In the genomic region with DNA sequence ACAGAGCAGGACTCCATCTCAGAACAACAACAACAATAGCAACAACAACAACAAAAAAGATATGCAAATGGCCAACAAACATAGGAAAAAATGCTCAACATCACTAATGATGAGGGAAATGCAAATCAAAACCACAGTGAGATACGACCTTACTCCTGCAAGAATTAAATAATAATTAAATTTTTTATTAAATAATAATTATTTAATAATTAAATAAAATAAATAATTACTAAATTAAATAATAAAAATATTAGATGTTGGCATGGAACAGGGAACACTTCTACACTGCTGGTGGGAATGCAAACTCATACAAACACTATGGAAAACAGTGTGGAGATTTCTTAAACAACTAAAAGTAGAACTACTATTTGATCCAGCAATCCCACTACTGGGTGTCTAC, we compare ENCODE assay signal across 7 cellular contexts.
"Had no signal": no experiment of that assay in that cellular context is flagged by ENCODE, and none has a peak within 500 bp of the region (broad histone marks: within the 10 kb centered on the region; RNA-seq: fewer than 3 reads in every experiment).

No MANE protein-coding gene starts in this region.

- DNase-seq: IMR-90, KBM-7, KG1 had no signal

- ATAC-seq: HepG2, K562 had no signal

- FAIRE-seq: HepG2, HTR-8/SVneo, K562 had no signal

- H3K4me1 Mint-ChIP-seq: IgD-negative memory B cell had no signal

- H3K27ac Mint-ChIP-seq: IgD-negative memory B cell had no signal

- H3K36me3 Mint-ChIP-seq: IgD-negative memory B cell had no signal
